ENCODE assay signal across 28 cellular contexts in genomic region chr15:77866186-77866585, GRCh38.
DNase-seq lines count a peak whose midpoint lies in the region; ATAC-seq and TF ChIP-seq lines count a peak whose summit lies in the region.
"Had no signal": no experiment of that assay in that cellular context is flagged by ENCODE, and none has a peak within 500 bp of the region (broad histone marks: within the 10 kb centered on the region; RNA-seq: fewer than 3 reads in every experiment).

No MANE protein-coding gene starts in this region.

- H3K9me3 ChIP-seq in transverse colon: no peaks in the 10 kb centered on the region
- H3K9me3 ChIP-seq: BE2C, SJSA1 had no signal

- no peaks in the 10 kb centered on the region for H3K4me1 ChIP-seq in transverse colon
- H3K4me1 ChIP-seq: SJSA1 had no signal

- TF ChIP-seq CTCF in coronary artery (IDR thresholded peaks at IDR 0.05) (no peak), transverse colon (IDR thresholded peaks at IDR 0.05) (no peak)

- no peaks in the 10 kb centered on the region for H3K27me3 ChIP-seq in transverse colon
- H3K27me3 ChIP-seq: BE2C, SJSA1 had no signal

- 88% methylated on average over 8 of the region's 8 CpGs; no CpG with 5 or more reads in 1 of the 2 donors for WGBS in transverse colon (ENCODE audit: low coverage in 1 of 2), 2 donors

- TF ChIP-seq EP300 in transverse colon (IDR thresholded peaks at IDR 0.05; ENCODE audit: low read depth): no peak

- H3K4me3 ChIP-seq in coronary artery (no peak overlapping the region), transverse colon (no peak overlapping the region)
- H3K4me3 ChIP-seq: K562, SJSA1 had no signal

- no peak for ATAC-seq in GM21529 (IDR thresholded peaks at IDR 0.05; ENCODE audit: unreplicated experiment)
- ATAC-seq: K562, PC-3, Right ventricle myocardium inferior had no signal

- peak; percentile 49 for DNase-seq in activated effector memory CD4-positive, alpha-beta T cell treated with anti-CD3 and anti-CD28 coated beads, Interleukin-2, amount 50 U/mL, for 16 hours
- DNase-seq in activated effector memory CD4-positive, alpha-beta T cell treated with Interleukin-2 at 50 U/mL for 16 hours: no peak
- DNase-seq in coronary artery (ENCODE audit: low spot score): peak; percentile 54
- DNase-seq in mesenteric fat pad (ENCODE audit: low spot score): peak; percentile 62
- DNase-seq in transverse colon: peak; percentile 3
- DNase-seq in SHP77 (lab: John Stamatoyannopoulos, UW): no peak
- DNase-seq in NCI-H1417 (lab: John Stamatoyannopoulos, UW): no peak
- DNase-seq: ACHN; BE2C; CD8-positive, alpha-beta memory T cell; DMS 273 treated with DMSO at 0.1 percent for 48 hours; DMS79 treated with DMSO at 0.1 percent for 48 hours; GF-D8; Kasumi-1; NCI-H1092 treated with DMSO at 0.1 percent for 48 hours; NCI-H146; NCI-H1930; NCI-H2107; NCI-H446; NCI-H524 treated with DMSO at 0.1 percent for 48 hours; NCI-H82; NK-92 treated with Interleukin-12 subunit alpha and Interleukin-12 subunit beta, amount 100 ng/mL, for 24 hours; PC-3 had no signal

- no peak for TF ChIP-seq POLR2A in transverse colon (IDR thresholded peaks at IDR 0.05)

- intact Hi-C loops in transverse colon (cut with DNase I; ENCODE audit: low total_unique reads): no loop called here

- H3K36me3 ChIP-seq in transverse colon: no peaks in the 10 kb centered on the region
- H3K36me3 ChIP-seq: BE2C, SJSA1 had no signal

- in situ Hi-C loops in transverse colon (cut with MboI; ENCODE audit: low pct_ligation_motif_present in 1 of 4, low pct_unique_long_range_greater_than_20kb in 1 of 4, low sequenced_read_pairs in 3 of 4): no loop called here

- no peak overlapping the region for H3K27ac ChIP-seq in coronary artery
- H3K27ac ChIP-seq in transverse colon: no peak overlapping the region
- H3K27ac ChIP-seq: 22Rv1, SJSA1 had no signal

Comparison
In these comparisons a context has a peak if more than half of its experiments do, and no peak if none do; other contexts are left out.
1. DNase-seq: peak in activated effector memory CD4-positive, alpha-beta T cell treated with anti-CD3 and anti-CD28 coated beads, Interleukin-2, amount 50 U/mL, for 16 hours (single experiment), coronary artery (single experiment), mesenteric fat pad (single experiment) and transverse colon (single experiment); none in activated effector memory CD4-positive, alpha-beta T cell treated with Interleukin-2 at 50 U/mL for 16 hours (single experiment), SHP77 (0 of 2) and NCI-H1417 (0 of 3).